ENCODE assay signal across 33 cellular contexts in genomic region chr22:29631725-29632124, GRCh38.
"Had no signal": no experiment of that assay in that cellular context is flagged by ENCODE, and none has a peak within 500 bp of the region (broad histone marks: within the 10 kb centered on the region; RNA-seq: fewer than 3 reads in every experiment).

No MANE protein-coding gene starts in this region.

- H3K9me3 Mint-ChIP-seq: activated CD4-positive, alpha-beta memory T cell treated with anti-CD3 and anti-CD28 coated beads for 36 hours; activated naive CD8-positive, alpha-beta T cell treated with anti-CD3 and anti-CD28 coated beads, Interleukin-2, amount 10 ng/mL, durations not matched to agents 7 days and 5 days; activated T-cell treated with anti-CD3 and anti-CD28 coated beads, Interleukin-2, amount 50 U/mL, for 4 hours; activated T-helper 1 cell treated with anti-CD3 and anti-CD28 coated beads, Interleukin-12 subunit alpha, Interleukin-12 subunit beta, Interleukin-2, Interleukin-4 antibody, amounts not matched to agents 30 ng/mL and 10 ng/mL and 1 ng/mL, durations not matched to agents 14 hours and 24 hours and 36 hours; WTC11 had no signal

- FAIRE-seq: astrocyte had no signal

- H3K27ac Mint-ChIP-seq: activated CD4-positive, alpha-beta memory T cell treated with anti-CD3 and anti-CD28 coated beads for 36 hours; activated CD4-positive, alpha-beta T cell treated with anti-CD3 and anti-CD28 coated beads for 36 hours; activated naive CD8-positive, alpha-beta T cell treated with anti-CD3 and anti-CD28 coated beads, Interleukin-2, amount 10 ng/mL, durations not matched to agents 7 days and 5 days; activated T-helper 1 cell treated with anti-CD3 and anti-CD28 coated beads, Interleukin-12 subunit alpha, Interleukin-12 subunit beta, Interleukin-2, Interleukin-4 antibody, amounts not matched to agents 30 ng/mL and 10 ng/mL and 1 ng/mL, durations not matched to agents 14 hours and 24 hours and 36 hours had no signal

- H3K36me3 ChIP-seq: breast epithelium had no signal

- DNase-seq: activated CD4-positive, alpha-beta memory T cell treated with anti-CD3 and anti-CD28 coated beads for 36 hours; activated CD4-positive, alpha-beta T cell treated with anti-CD3 and anti-CD28 coated beads for 36 hours; activated CD4-positive, alpha-beta T cell treated with anti-CD3 and anti-CD28 coated beads, Interleukin-2, amount 50 U/mL, for 1 hour; activated CD8-positive, alpha-beta memory T cell treated with anti-CD3 and anti-CD28 coated beads, Interleukin-2, amount 50 U/mL, for 4 hours; activated effector memory CD4-positive, alpha-beta T cell treated with Interleukin-2 at 50 U/mL for 16 hours; activated naive CD4-positive, alpha-beta T cell treated with anti-CD3 and anti-CD28 coated beads, Interleukin-2, amount 50 U/mL, for 16 hours; activated naive CD8-positive, alpha-beta T cell treated with anti-CD3 and anti-CD28 coated beads, Interleukin-2, amount 10 ng/mL, durations not matched to agents 7 days and 5 days; activated T-cell treated with anti-CD3 and anti-CD28 coated beads for 4 hours; activated T-cell treated with anti-CD3 and anti-CD28 coated beads, Interleukin-2, amount 50 U/mL, for 4 hours; amygdala; body of pancreas; NCI-H1092 treated with DMSO at 0.1 percent for 48 hours; NCI-H1417; NCI-H146; NCI-H187; NCI-H2029 treated with DMSO at 0.1 percent for 48 hours; NCI-H2107; NCI-H2171; NCI-H510A; NCI-H526; NCI-H748 treated with DMSO at 0.1 percent for 48 hours; NK-92 treated with Interleukin-12 subunit alpha and Interleukin-12 subunit beta, amount 100 ng/mL, for 24 hours; PC-9; Right ventricle myocardium superior; SW 1271; T-helper 1 cell; T-helper 2 cell; T-helper 9 cell had no signal

- H2AFZ ChIP-seq: PC-9 had no signal

- ATAC-seq: activated CD4-positive, alpha-beta T cell treated with anti-CD3 and anti-CD28 coated beads for 36 hours; activated CD4-positive, CD25-positive, alpha-beta regulatory T cell treated with anti-CD3 and anti-CD28 coated beads, Interleukin-2, amount 50 U/mL, for 24 hours; activated T-cell treated with anti-CD3 and anti-CD28 coated beads, Interleukin-2, amount 50 U/mL, for 4 hours; body of pancreas; WTC11 had no signal

- H3K4me2 ChIP-seq: PC-9 had no signal

- H3K4me3 Mint-ChIP-seq: activated CD4-positive, alpha-beta memory T cell treated with anti-CD3 and anti-CD28 coated beads for 36 hours; activated CD4-positive, alpha-beta T cell treated with anti-CD3 and anti-CD28 coated beads for 36 hours; activated naive CD8-positive, alpha-beta T cell treated with anti-CD3 and anti-CD28 coated beads, Interleukin-2, amount 10 ng/mL, durations not matched to agents 7 days and 5 days; activated T-cell treated with anti-CD3 and anti-CD28 coated beads, Interleukin-2, amount 50 U/mL, for 4 hours; activated T-helper 1 cell treated with anti-CD3 and anti-CD28 coated beads, Interleukin-12 subunit alpha, Interleukin-12 subunit beta, Interleukin-2, Interleukin-4 antibody, amounts not matched to agents 30 ng/mL and 10 ng/mL and 1 ng/mL, durations not matched to agents 14 hours and 24 hours and 36 hours; WTC11 had no signal

- H3K27ac ChIP-seq: breast epithelium, PC-9 had no signal

- H3K4me3 ChIP-seq: body of pancreas, breast epithelium, PC-9 had no signal

- H3K27me3 ChIP-seq: body of pancreas, breast epithelium had no signal

- H3K27me3 Mint-ChIP-seq: activated CD4-positive, alpha-beta memory T cell treated with anti-CD3 and anti-CD28 coated beads for 36 hours; activated CD4-positive, alpha-beta T cell treated with anti-CD3 and anti-CD28 coated beads for 36 hours; activated naive CD8-positive, alpha-beta T cell treated with anti-CD3 and anti-CD28 coated beads, Interleukin-2, amount 10 ng/mL, durations not matched to agents 7 days and 5 days had no signal

- H3K36me3 Mint-ChIP-seq: activated CD4-positive, alpha-beta memory T cell treated with anti-CD3 and anti-CD28 coated beads for 36 hours; WTC11 had no signal

- H3K9me3 ChIP-seq: body of pancreas, breast epithelium had no signal
